In genomic region chr5:149456597-149457392, GRCh38 we compare ENCODE assay signal across 1 cellular context.
TF ChIP-seq lines count a peak whose summit lies in the region.

No MANE protein-coding gene starts in this region.

TF ChIP-seq in K562, 482 proteins besides CTCF, POLR2A, EP300 and RAD21 (continued from another document and continues in another):
- TF ChIP-seq ZMIZ1 (IDR thresholded peaks at IDR 0.05; ENCODE audit: low read depth in 2 of 2, low read length in 2 of 2) = peak in 1 of 2 experiments; percentile 95; a peak in 2 of 4 replicates
- TF ChIP-seq GATA2 (CRISPR knock-in tag; IDR thresholded peaks at IDR 0.05) = peak; percentile 96
- TF ChIP-seq NFXL1 (CRISPR knock-in tag; IDR thresholded peaks at IDR 0.05) = no peak
- no peak; the same call in 1 of the 2 replicates for TF ChIP-seq RB1 (IDR thresholded peaks at IDR 0.05; ENCODE audit: low read depth)
- TF ChIP-seq ZBTB33 (CRISPR knock-in tag; IDR thresholded peaks at IDR 0.05) = 0 out of 2 replicates have a peak, but pooled peaks have one; percentile 9
- TF ChIP-seq TRIM24 (IDR thresholded peaks at IDR 0.05) = peak; percentile 81 to 93
- TF ChIP-seq BRD9 (IDR thresholded peaks at IDR 0.05; ENCODE audit: low read depth, partially characterized antibody) = peak; percentile 91
- peak; percentile 76 for TF ChIP-seq MIER1 (IDR thresholded peaks at IDR 0.05; ENCODE audit: low read depth)
- TF ChIP-seq RUNX1 (IDR thresholded peaks at IDR 0.05; ENCODE audit: low read depth) = 0 out of 2 replicates have a peak, but pooled peaks have one; percentile 60
- TF ChIP-seq ATF1 (CRISPR knock-in tag; IDR thresholded peaks at IDR 0.05) = no peak
- peak; percentile 66; the same call in 1 of the 2 replicates for TF ChIP-seq ATF1 (tag; IDR thresholded peaks at IDR 0.05)
- TF ChIP-seq CBX8 (IDR thresholded peaks at IDR 0.05; ENCODE audit: borderline replicate concordance, extremely low read depth, low read depth, low read length, poor library complexity, severe bottlenecking) = no peak
- peak; percentile 86 for TF ChIP-seq ZNF197 (CRISPR knock-in tag; IDR thresholded peaks at IDR 0.05; ENCODE audit: low read depth)
- peak; percentile 52 for TF ChIP-seq VEZF1 (CRISPR knock-in tag; IDR thresholded peaks at IDR 0.05)
- TF ChIP-seq YBX1 (IDR thresholded peaks at IDR 0.05) = peak; percentile 95; the same call in 1 of the 2 replicates
- TF ChIP-seq ZNF444 (CRISPR knock-in tag; IDR thresholded peaks at IDR 0.05) = no peak
- TF ChIP-seq ZKSCAN8 (CRISPR knock-in tag; IDR thresholded peaks at IDR 0.05) = peak; percentile 60; the same call in 1 of the 2 replicates
- TF ChIP-seq PYGO2 (tag; IDR thresholded peaks at IDR 0.05) = peak; percentile 44
- TF ChIP-seq SAFB (IDR thresholded peaks at IDR 0.05; ENCODE audit: borderline replicate concordance, low read depth, low read length) = no peak
- no peak for TF ChIP-seq ZNF277 (CRISPR knock-in tag; IDR thresholded peaks at IDR 0.05; ENCODE audit: borderline replicate concordance)
- no peak for TF ChIP-seq SRSF1 (IDR thresholded peaks at IDR 0.05; ENCODE audit: low read depth, low read length)
- 0 out of 2 replicates have a peak, but pooled peaks have one; percentile 75 for TF ChIP-seq ZBED1 (IDR thresholded peaks at IDR 0.05)
- no peak for TF ChIP-seq KAT7 (CRISPR knock-in tag; IDR thresholded peaks at IDR 0.05; ENCODE audit: borderline replicate concordance)
- TF ChIP-seq NFRKB (IDR thresholded peaks at IDR 0.05; ENCODE audit: low read depth) = peak; percentile 92
- peak; percentile 53; the same call in 1 of the 2 replicates for TF ChIP-seq HES1 (IDR thresholded peaks at IDR 0.05; ENCODE audit: low read depth)
- peak; percentile 81 to 91; a peak in 3 of 4 replicates for TF ChIP-seq TBL1XR1 (IDR thresholded peaks at IDR 0.05; ENCODE audit: low read length in 2 of 2)
- TF ChIP-seq ZNF584 (CRISPR knock-in tag; IDR thresholded peaks at IDR 0.05; ENCODE audit: low read depth) = peak; percentile 81; the same call in 1 of the 2 replicates
- peak; percentile 68; the same call in 1 of the 2 replicates for TF ChIP-seq CREB3 (tag; conservative IDR thresholded peaks at IDR 0.05; ENCODE audit: low read depth)
- TF ChIP-seq ZNF512 (tag; IDR thresholded peaks at IDR 0.05) = peak; percentile 99
- TF ChIP-seq ZNF589 (CRISPR knock-in tag; IDR thresholded peaks at IDR 0.05; ENCODE audit: low read depth) = peak; percentile 94
- no peak for TF ChIP-seq RHOXF2B (CRISPR knock-in tag; conservative IDR thresholded peaks at IDR 0.05)
- TF ChIP-seq DACH1 (IDR thresholded peaks at IDR 0.05; ENCODE audit: partially characterized antibody) = peak; percentile 53
- TF ChIP-seq DPF2 (IDR thresholded peaks at IDR 0.05) = peak; percentile 99
- TF ChIP-seq NBN (IDR thresholded peaks at IDR 0.05; ENCODE audit: low read depth) = peak; percentile 95
- TF ChIP-seq GTF2A2 (tag; IDR thresholded peaks at IDR 0.05) = no peak
- TF ChIP-seq CEBPG (CRISPR knock-in tag; IDR thresholded peaks at IDR 0.05) = no peak
- peak; percentile 48 to 53; a peak in 3 of 4 replicates for TF ChIP-seq CEBPG (tag; conservative IDR thresholded peaks at IDR 0.05 in 1 of 2, IDR thresholded peaks at IDR 0.05 in 1 of 2)
- peak; percentile 9 for TF ChIP-seq ZFP36 (IDR thresholded peaks at IDR 0.05; ENCODE audit: low read depth, low read length, partially characterized antibody)
- peak; percentile 51 for TF ChIP-seq RBM25 (IDR thresholded peaks at IDR 0.05; ENCODE audit: low read depth, low read length, severe bottlenecking)
- peak in 1 of 3 experiments; percentile 55; a peak in 1 of 6 replicates for TF ChIP-seq ZBTB11 (CRISPR knock-in tag; IDR thresholded peaks at IDR 0.05)
- TF ChIP-seq CBFA2T3 (IDR thresholded peaks at IDR 0.05) = peak; percentile 98
- TF ChIP-seq ETS1 (conservative IDR thresholded peaks at IDR 0.05; ENCODE audit: control insufficient read depth, low read depth, low read length) = 0 out of 2 replicates have a peak, but pooled peaks have one; percentile 42
- TF ChIP-seq POLR2AphosphoS5 (IDR thresholded peaks at IDR 0.05; ENCODE audit: control insufficient read depth, insufficient read depth, low read depth, low read length) = peak; percentile 96
- peak; percentile 42 to 89; a peak in 2 of 4 replicates for TF ChIP-seq MCM7 (IDR thresholded peaks at IDR 0.05)
- TF ChIP-seq MTA3 (IDR thresholded peaks at IDR 0.05; ENCODE audit: borderline replicate concordance) = peak; percentile 62
- peak; percentile 85 for TF ChIP-seq CEBPB (tag; IDR thresholded peaks at IDR 0.05)
- TF ChIP-seq HIVEP1 (CRISPR knock-in tag; IDR thresholded peaks at IDR 0.05) = no peak
- peak; percentile 75; the same call in 1 of the 2 replicates for TF ChIP-seq LCOR (CRISPR knock-in tag; IDR thresholded peaks at IDR 0.05)
- TF ChIP-seq NRF1 (conservative IDR thresholded peaks at IDR 0.05 in 1 of 2, IDR thresholded peaks at IDR 0.05 in 1 of 2) = 0 out of 4 replicates have a peak, but pooled peaks of 1 of the 2 experiments have one; percentile 23
- TF ChIP-seq SMARCA5 (IDR thresholded peaks at IDR 0.05) = peak; percentile 99
